8 cellular contexts compared by ENCODE assay signal in genomic region chr10:103915794-103916193, GRCh38. TPM values are rescaled to one million over a fixed set of nuclear protein-coding genes. Genes with fewer than 3 reads are reported as not detected.
DNase-seq lines count a peak whose midpoint lies in the region; ATAC-seq and TF ChIP-seq lines count a peak whose summit lies in the region.
"Had no signal": no experiment of that assay in that cellular context is flagged by ENCODE, and none has a peak within 500 bp of the region (broad histone marks: within the 10 kb centered on the region; RNA-seq: fewer than 3 reads in every experiment).

No MANE protein-coding gene starts in this region.

- peaks cover 23% of the 10 kb centered on the region for H3K4me1 ChIP-seq in RWPE2 (ENCODE audit: insufficient read depth, poor library complexity, severe bottlenecking)
- peaks cover 28 to 77% (median 58%) of the 10 kb centered on the region in 6 donors for H3K4me1 ChIP-seq in spleen

- WGBS in spleen, 5 donors = 14 to 28% (median 26%) methylated on average over 6 of the region's 6 CpGs

- TF ChIP-seq POLR2A in spleen (IDR thresholded peaks at IDR 0.05) = no peak

- H3K36me3 ChIP-seq in RWPE2 (ENCODE audit: low read depth) (peaks cover 19% of the 10 kb centered on the region), spleen (peaks cover 0 to 7% (median 0%) of the 10 kb centered on the region in 6 donors)

- peaks cover 3% of the 10 kb centered on the region for H3K9me3 ChIP-seq in RWPE2 (ENCODE audit: severe bottlenecking)
- H3K9me3 ChIP-seq in spleen = peaks cover 0 to 13% (median 10%) of the 10 kb centered on the region in 8 donors

- ATAC-seq in GM21423 (IDR thresholded peaks at IDR 0.05; ENCODE audit: unreplicated experiment) (peak; percentile 29), RWPE2 (ENCODE audit: low read depth) (no peak), HG03457 (IDR thresholded peaks at IDR 0.05; ENCODE audit: unreplicated experiment) (no peak)
- ATAC-seq: left lobe of liver had no signal

- intact Hi-C loops in spleen (cut with DNase I; ENCODE audit: low total_unique reads) = loop anchor here (10.0 kb wide), 2 partner anchors 59 to 209 kb away; partner anchors contain the start of gene SFR1

- in situ Hi-C loops in G401 (cut with HindIII; ENCODE audit: low sequenced_read_pairs) = loop anchor here (10.0 kb wide), 1 partner anchor 109 kb away; no protein-coding TSS in a partner anchor

- no peaks in the 10 kb centered on the region for H3K27me3 ChIP-seq in RWPE2 (ENCODE audit: insufficient read depth, poor library complexity, severe bottlenecking)
- no peaks in the 10 kb centered on the region for H3K27me3 ChIP-seq in spleen (replicated peaks in 1 of 7)

- DNase-seq in RWPE2 (ENCODE audit: low spot score) = no peak
- DNase-seq in epithelial cell of proximal tubule (ENCODE audit: low read depth) = no peak
- DNase-seq in spleen = peak; percentile 82
- DNase-seq in HCEC 1CT = no peak
- no peak for DNase-seq in G401 (ENCODE audit: low spot score)

- H3K27ac ChIP-seq in RWPE2 (ENCODE audit: poor library complexity, severe bottlenecking) = peak overlapping the region; percentile 92
- H3K27ac ChIP-seq in spleen = peak overlapping the region; percentile 94 to 98 (median 95)

- H3K4me3 ChIP-seq in RWPE2 (ENCODE audit: severe bottlenecking) (peak overlapping the region; percentile 55), epithelial cell of proximal tubule (ENCODE audit: low read depth, low read length) (peak overlapping the region; percentile 93), spleen (peak overlapping the region in 6 of 8 donors; percentile 16 to 92 (median 68))

- no peak for TF ChIP-seq CTCF in RWPE2 (IDR thresholded peaks at IDR 0.05; ENCODE audit: poor library complexity, severe bottlenecking)
- no peak for TF ChIP-seq CTCF in epithelial cell of proximal tubule (conservative IDR thresholded peaks at IDR 0.05; ENCODE audit: low read depth, low read length)
- TF ChIP-seq CTCF in spleen (IDR thresholded peaks at IDR 0.05 in 8 of 11, conservative IDR thresholded peaks at IDR 0.05 in 3 of 11) = no peak

RNA-seq across cellular contexts. Expression of gene STN1, which starts 2.2 kb away (rescaled TPM):
- 19.7 and 28.2 TPM in 2 replicates for total RNA-seq in epithelial cell of proximal tubule
- total RNA-seq in spleen = 10 to 100 TPM; 18.6 to 27.7 (median 24.1) TPM
- polyA plus RNA-seq in spleen = 10 to 100 TPM; 14.2 to 18.1 (median 15.1) TPM
- total RNA-seq in G401 (2014; rRNA removed; shearing (Covaris generic)) = 24.1 and 28.7 TPM in 2 replicates

RNA-seq across cellular contexts. Expression of gene SLK, which starts 51.1 kb away (rescaled TPM):
- 25.8 and 30.4 TPM in 2 replicates for total RNA-seq in epithelial cell of proximal tubule
- total RNA-seq in spleen = 10 to 100 TPM; 28.9 to 47.4 (median 39.0) TPM
- polyA plus RNA-seq in spleen = 1 to 10 TPM; 5.6 to 9.1 (median 5.8) TPM
- total RNA-seq in G401 (2014; rRNA removed; shearing (Covaris generic)) = 33.2 and 38.0 TPM in 2 replicates
